In the genomic region with DNA sequence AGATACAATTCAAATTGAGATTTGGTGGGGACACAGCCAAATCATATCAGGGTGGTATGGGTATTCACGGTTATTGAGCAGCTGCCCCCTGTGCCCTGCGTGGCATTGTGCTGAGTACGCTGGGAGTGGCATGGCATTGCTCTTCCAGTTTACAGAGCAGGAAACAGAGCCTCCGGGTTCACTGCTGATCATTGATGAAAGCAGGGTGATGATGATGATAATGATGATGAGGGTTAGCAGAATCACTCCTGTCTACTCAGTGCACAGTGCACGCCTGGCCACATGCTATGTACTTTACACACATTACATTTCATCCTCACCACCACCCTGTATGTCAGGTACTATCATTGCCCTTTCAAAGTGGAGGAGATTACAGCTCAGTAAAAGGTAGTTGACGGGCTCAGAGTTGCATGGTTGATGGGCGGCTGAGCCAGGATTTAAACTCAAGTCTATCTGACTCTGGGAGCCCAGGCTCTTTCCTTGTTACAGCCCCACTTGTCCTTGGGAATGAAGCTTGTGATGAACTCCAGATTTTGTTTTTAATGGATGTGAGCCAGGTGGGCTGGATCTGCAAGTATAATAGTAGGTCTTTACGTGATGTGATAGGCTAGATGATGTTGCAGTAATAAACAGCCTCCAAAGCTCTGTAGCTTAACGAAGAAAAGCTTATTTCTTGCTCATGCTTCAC, we compare ENCODE assay signal across 21 cellular contexts.
DNase-seq lines count a peak whose midpoint lies in the region; ATAC-seq and TF ChIP-seq lines count a peak whose summit lies in the region.
"Had no signal": no experiment of that assay in that cellular context is flagged by ENCODE, and none has a peak within 500 bp of the region (broad histone marks: within the 10 kb centered on the region; RNA-seq: fewer than 3 reads in every experiment).

No MANE protein-coding gene starts in this region.

- TF ChIP-seq POLR2A in suprapubic skin (IDR thresholded peaks at IDR 0.05), result no peak

- H3K27ac ChIP-seq in RWPE2 (ENCODE audit: poor library complexity, severe bottlenecking) (peak overlapping the region; percentile 83), suprapubic skin (peak overlapping the region; percentile 91)
- H3K27ac ChIP-seq: sigmoid colon had no signal

- TF ChIP-seq CTCF in RWPE2 (IDR thresholded peaks at IDR 0.05; ENCODE audit: poor library complexity, severe bottlenecking) (no peak), endothelial cell (IDR thresholded peaks at IDR 0.05; ENCODE audit: unreplicated experiment) (no peak), suprapubic skin (IDR thresholded peaks at IDR 0.05) (no peak)

- peaks cover 91% of the 10 kb centered on the region for H3K4me1 Mint-ChIP-seq in endothelial cell (ENCODE audit: unreplicated experiment)
- H3K4me1 Mint-ChIP-seq: activated naive CD4-positive, alpha-beta T cell treated with anti-CD3 and anti-CD28 coated beads, Interleukin-2, amount 50 U/mL, for 24 hours; central memory CD8-positive, alpha-beta T cell had no signal

- no peak for DNase-seq in RWPE2 (ENCODE audit: low spot score)
- DNase-seq in endothelial cell (ENCODE audit: low spot score), result no peak
- peak; percentile 73 for DNase-seq in left kidney (ENCODE audit: low read depth, low spot score)
- no peak for DNase-seq in suprapubic skin (ENCODE audit: low spot score in 2 of 2)
- no peak for DNase-seq in hippocampal formation (lab: John Stamatoyannopoulos, UW)
- DNase-seq in NCI-H187 treated with DMSO at 0.1 percent for 48 hours (lab: John Stamatoyannopoulos, UW), result no peak
- no peak for DNase-seq in H4 (ENCODE audit: low spot score)
- DNase-seq: C1 segment of cervical spinal cord; heart left ventricle; kidney glomerular epithelial cell; naive thymus-derived CD4-positive, alpha-beta T cell; NCI-H1930; SHP77 treated with DMSO at 0.1 percent for 48 hours; sigmoid colon; stimulated activated CD4-positive, alpha-beta T cell treated with anti-CD3 and anti-CD28 coated beads, Interleukin-4, amount 100 ng/mL, for 4 hours; T1000 had no signal

- peaks cover 14% of the 10 kb centered on the region for H3K27me3 Mint-ChIP-seq in endothelial cell (ENCODE audit: unreplicated experiment)
- H3K27me3 Mint-ChIP-seq: activated naive CD4-positive, alpha-beta T cell treated with anti-CD3 and anti-CD28 coated beads, Interleukin-2, amount 50 U/mL, for 24 hours had no signal

- H3K9me3 ChIP-seq in RWPE2 (ENCODE audit: severe bottlenecking) (no peaks in the 10 kb centered on the region), suprapubic skin (no peaks in the 10 kb centered on the region)
- H3K9me3 ChIP-seq: heart left ventricle, sigmoid colon had no signal

- TF ChIP-seq EP300 in suprapubic skin (IDR thresholded peaks at IDR 0.05), result no peak

- WGBS in suprapubic skin, result 79% methylated on average over 9 of the region's 9 CpGs

- H3K27ac Mint-ChIP-seq in endothelial cell (ENCODE audit: unreplicated experiment), result peak overlapping the region; percentile 82
- H3K27ac Mint-ChIP-seq: activated naive CD4-positive, alpha-beta T cell treated with anti-CD3 and anti-CD28 coated beads, Interleukin-2, amount 50 U/mL, for 24 hours; endodermal cell had no signal

- H3K4me3 Mint-ChIP-seq in endothelial cell (ENCODE audit: unreplicated experiment), result no peak overlapping the region
- H3K4me3 Mint-ChIP-seq: activated naive CD4-positive, alpha-beta T cell treated with anti-CD3 and anti-CD28 coated beads, Interleukin-2, amount 50 U/mL, for 24 hours; central memory CD8-positive, alpha-beta T cell; endodermal cell; naive thymus-derived CD4-positive, alpha-beta T cell had no signal

- no peak for ATAC-seq in RWPE2 (ENCODE audit: low read depth)
- ATAC-seq: naive thymus-derived CD4-positive, alpha-beta T cell had no signal

- H3K4me3 ChIP-seq in RWPE2 (ENCODE audit: severe bottlenecking), result no peak overlapping the region
- H3K4me3 ChIP-seq in suprapubic skin, result no peak overlapping the region
- H3K4me3 ChIP-seq: GM12878, GM23248, heart left ventricle, sigmoid colon had no signal

- H3K36me3 Mint-ChIP-seq in endothelial cell (ENCODE audit: low read depth, unreplicated experiment), result peaks cover 61% of the 10 kb centered on the region
- H3K36me3 Mint-ChIP-seq: activated naive CD4-positive, alpha-beta T cell treated with anti-CD3 and anti-CD28 coated beads, Interleukin-2, amount 50 U/mL, for 24 hours; naive thymus-derived CD4-positive, alpha-beta T cell had no signal

- no peaks in the 10 kb centered on the region for H3K36me3 ChIP-seq in RWPE2 (ENCODE audit: low read depth)
- no peaks in the 10 kb centered on the region for H3K36me3 ChIP-seq in suprapubic skin
- H3K36me3 ChIP-seq: heart left ventricle, sigmoid colon had no signal

- no peaks in the 10 kb centered on the region for H3K9me3 Mint-ChIP-seq in endothelial cell (ENCODE audit: unreplicated experiment)
- H3K9me3 Mint-ChIP-seq: activated naive CD4-positive, alpha-beta T cell treated with anti-CD3 and anti-CD28 coated beads, Interleukin-2, amount 50 U/mL, for 24 hours; central memory CD8-positive, alpha-beta T cell; endodermal cell had no signal

- H3K4me1 ChIP-seq in RWPE2 (ENCODE audit: insufficient read depth, poor library complexity, severe bottlenecking) (peaks cover 29% of the 10 kb centered on the region), suprapubic skin (peaks cover 68% of the 10 kb centered on the region)

- H3K27me3 ChIP-seq in RWPE2 (ENCODE audit: insufficient read depth, poor library complexity, severe bottlenecking), result no peaks in the 10 kb centered on the region
- no peaks in the 10 kb centered on the region for H3K27me3 ChIP-seq in suprapubic skin
- H3K27me3 ChIP-seq: heart left ventricle, sigmoid colon had no signal
